Comparison of ENCODE assay signal across 15 cellular contexts in the genomic region with DNA sequence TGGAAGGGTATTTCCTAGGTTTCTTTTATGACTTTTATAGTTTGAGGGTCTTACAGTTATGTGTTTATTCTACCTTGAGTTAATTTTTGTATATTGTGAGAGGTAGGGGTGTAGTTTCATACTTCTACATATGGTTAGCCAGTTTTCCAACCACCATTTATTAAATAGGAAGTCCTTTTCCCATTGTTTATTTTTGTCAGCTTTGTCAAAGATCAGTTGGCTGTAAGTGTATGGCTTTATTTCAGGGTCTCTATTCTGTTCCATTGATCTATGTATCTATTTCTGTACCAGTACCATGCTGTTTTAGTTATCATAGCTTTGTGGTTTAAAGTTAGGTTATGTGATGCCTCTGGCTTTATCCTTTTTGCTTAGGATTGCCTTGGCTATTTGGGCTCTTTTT.
"Had no signal": no experiment of that assay in that cellular context is flagged by ENCODE, and none has a peak within 500 bp of the region (broad histone marks: within the 10 kb centered on the region; RNA-seq: fewer than 3 reads in every experiment).

No MANE protein-coding gene starts in this region.

- H3K4me3 Mint-ChIP-seq: endodermal cell, neural progenitor cell, type B pancreatic cell had no signal

- H3K36me3 ChIP-seq: breast epithelium, neural progenitor cell, ovary had no signal

- H3K4me2 ChIP-seq: hepatocyte had no signal

- H3K9me3 Mint-ChIP-seq: activated naive CD4-positive, alpha-beta T cell treated with anti-CD3 and anti-CD28 coated beads, Interleukin-2, amount 50 U/mL, for 72 hours; endodermal cell; type B pancreatic cell had no signal

- H3K4me3 ChIP-seq: breast epithelium, hepatocyte, neural progenitor cell, ovary had no signal

- H3K79me2 ChIP-seq: hepatocyte had no signal

- H2AFZ ChIP-seq: hepatocyte had no signal

- H3K27ac ChIP-seq: breast epithelium, neural progenitor cell, ovary had no signal

- H3K27ac Mint-ChIP-seq: activated naive CD4-positive, alpha-beta T cell treated with anti-CD3 and anti-CD28 coated beads, Interleukin-2, amount 50 U/mL, for 72 hours; endodermal cell; neural progenitor cell; type B pancreatic cell had no signal

- DNase-seq: activated CD4-positive, alpha-beta T cell treated with anti-CD3 and anti-CD28 coated beads, Interleukin-2, amount 50 U/mL, for 48 hours; activated effector memory CD4-positive, alpha-beta T cell treated with anti-CD3 and anti-CD28 coated beads, Interleukin-2, amount 50 U/mL, for 16 hours; anterior cingulate cortex; dermis blood vessel endothelial cell; endodermal cell; erythroblast; left ventricle myocardium superior; mesendoderm; ovary; substantia nigra had no signal

- H3K27me3 Mint-ChIP-seq: type B pancreatic cell had no signal

- H3K9me3 ChIP-seq: breast epithelium, ovary had no signal

- H3K27me3 ChIP-seq: breast epithelium, hepatocyte, neural progenitor cell, ovary had no signal

- H3K9ac ChIP-seq: neural progenitor cell had no signal

- H3K4me1 ChIP-seq: breast epithelium had no signal

- H3K36me3 Mint-ChIP-seq: activated naive CD4-positive, alpha-beta T cell treated with anti-CD3 and anti-CD28 coated beads, Interleukin-2, amount 50 U/mL, for 72 hours; neural progenitor cell; type B pancreatic cell had no signal

- ATAC-seq: left ventricle myocardium superior had no signal
